ENCODE assay signal across 9 cellular contexts in genomic region chr6:149032318-149032598, GRCh38.
DNase-seq lines count a peak whose midpoint lies in the region; ATAC-seq and TF ChIP-seq lines count a peak whose summit lies in the region.
"Had no signal": no experiment of that assay in that cellular context is flagged by ENCODE, and none has a peak within 500 bp of the region (broad histone marks: within the 10 kb centered on the region; RNA-seq: fewer than 3 reads in every experiment).

No MANE protein-coding gene starts in this region.

- no peaks in the 10 kb centered on the region for H3K9me3 Mint-ChIP-seq in activated naive CD4-positive, alpha-beta T cell treated with anti-CD3 and anti-CD28 coated beads, Interleukin-2, amount 50 U/mL, for 24 hours
- H3K9me3 Mint-ChIP-seq in endodermal cell = no peaks in the 10 kb centered on the region
- H3K9me3 Mint-ChIP-seq: naive B cell had no signal

- ATAC-seq in HG03442 (IDR thresholded peaks at IDR 0.05; ENCODE audit: unreplicated experiment) (peak; percentile 7), aorta (ENCODE audit: low FRiP score) (peak; percentile 26)

- H3K36me3 ChIP-seq in endodermal cell (ENCODE audit: control insufficient read depth, insufficient read depth, low read length) (no peaks in the 10 kb centered on the region), aorta (ENCODE audit: control insufficient read depth in 1 of 2, insufficient read depth in 2 of 2, low read length in 1 of 2) (no peaks in the 10 kb centered on the region)

- peaks cover 69% of the 10 kb centered on the region for H3K4me1 Mint-ChIP-seq in activated naive CD4-positive, alpha-beta T cell treated with anti-CD3 and anti-CD28 coated beads, Interleukin-2, amount 50 U/mL, for 24 hours
- peaks cover 17% of the 10 kb centered on the region for H3K4me1 Mint-ChIP-seq in endodermal cell

- H3K27me3 ChIP-seq in endodermal cell (ENCODE audit: control insufficient read depth, insufficient read depth, low read length, poor library complexity, severe bottlenecking) = no peaks in the 10 kb centered on the region
- H3K27me3 ChIP-seq in aorta (ENCODE audit: control insufficient read depth in 1 of 2, insufficient read depth in 2 of 2, low read length in 1 of 2) = no peaks in the 10 kb centered on the region

- H3K4me1 ChIP-seq in endodermal cell (ENCODE audit: control insufficient read depth, insufficient read depth, low read length) (no peaks in the 10 kb centered on the region), aorta (ENCODE audit: control insufficient read depth in 1 of 2, insufficient read depth in 2 of 2, low read length in 2 of 2) (peaks cover 0 to 3% of the 10 kb centered on the region in 2 donors)

- H3K9me3 ChIP-seq in endodermal cell (ENCODE audit: control insufficient read depth, low read length) (no peaks in the 10 kb centered on the region), aorta (ENCODE audit: control insufficient read depth, low read length) (no peaks in the 10 kb centered on the region)

- no peak overlapping the region for H3K9ac ChIP-seq in endodermal cell (ENCODE audit: extremely low read depth, low read length, poor library complexity, severe bottlenecking)

- TF ChIP-seq CTCF in endodermal cell (conservative IDR thresholded peaks at IDR 0.05) = no peak

- H3K27ac ChIP-seq in endodermal cell (ENCODE audit: low read depth, low read length) (no peak overlapping the region), aorta (ENCODE audit: low read depth in 1 of 2, low read length in 2 of 2) (peak overlapping the region in 1 of 2 donors; percentile 58)

- no peak for DNase-seq in activated naive CD4-positive, alpha-beta T cell (lab: John Stamatoyannopoulos, UW)
- DNase-seq in endodermal cell (no peak), aorta (no peak), amniotic stem cell (lab: John Stamatoyannopoulos, UW) (no peak), HCEC 1CT (no peak)
- DNase-seq in stimulated activated naive CD4-positive, alpha-beta T cell treated with Interleukin-2 at 50 U/mL for 16 hours (lab: John Stamatoyannopoulos, UW) = no peak
- DNase-seq: naive B cell had no signal

- intact Hi-C loops in aorta (cut with DNase I) = loop anchor here (5.0 kb wide), 1 partner anchor 485 kb away; no protein-coding TSS in a partner anchor

- H3K4me3 ChIP-seq in endodermal cell (ENCODE audit: low read length) (no peak overlapping the region), aorta (ENCODE audit: low read length in 2 of 2) (no peak overlapping the region)

- H3K36me3 Mint-ChIP-seq in activated naive CD4-positive, alpha-beta T cell treated with anti-CD3 and anti-CD28 coated beads, Interleukin-2, amount 50 U/mL, for 24 hours = no peaks in the 10 kb centered on the region
- peaks cover 3% of the 10 kb centered on the region for H3K36me3 Mint-ChIP-seq in endodermal cell (ENCODE audit: low read depth)

- H3K4me3 Mint-ChIP-seq in activated naive CD4-positive, alpha-beta T cell treated with anti-CD3 and anti-CD28 coated beads, Interleukin-2, amount 50 U/mL, for 24 hours = no peak overlapping the region
- no peak overlapping the region for H3K4me3 Mint-ChIP-seq in endodermal cell

- WGBS in endodermal cell (ENCODE audit: insufficient coverage in 1 of 2, insufficient read length in 1 of 2), 2 experiments = 93 to 100% methylated on average over 4 to 5 of the region's 5 CpGs
- 85 to 95% methylated on average over 5 of the region's 5 CpGs for WGBS in aorta, 2 donors

- H3K27ac Mint-ChIP-seq in activated naive CD4-positive, alpha-beta T cell treated with anti-CD3 and anti-CD28 coated beads, Interleukin-2, amount 50 U/mL, for 24 hours = peak overlapping the region; percentile 80
- H3K27ac Mint-ChIP-seq in endodermal cell = peak overlapping the region; percentile 35

- no peaks in the 10 kb centered on the region for H3K27me3 Mint-ChIP-seq in activated naive CD4-positive, alpha-beta T cell treated with anti-CD3 and anti-CD28 coated beads, Interleukin-2, amount 50 U/mL, for 24 hours
- no peaks in the 10 kb centered on the region for H3K27me3 Mint-ChIP-seq in endodermal cell (ENCODE audit: insufficient read depth)
- H3K27me3 Mint-ChIP-seq: naive B cell had no signal
